ENCODE assay signal across 26 cellular contexts in genomic region chr10:112363696-112364688, GRCh38. TPM values are rescaled to one million over a fixed set of nuclear protein-coding genes. Genes with fewer than 3 reads are reported as not detected.
DNase-seq lines count a peak whose midpoint lies in the region; ATAC-seq and TF ChIP-seq lines count a peak whose summit lies in the region.
"Had no signal": no experiment of that assay in that cellular context is flagged by ENCODE, and none has a peak within 500 bp of the region (broad histone marks: within the 10 kb centered on the region; RNA-seq: fewer than 3 reads in every experiment).

No MANE protein-coding gene starts in this region.

- H3K9me3 ChIP-seq in heart right ventricle, result no peaks in the 10 kb centered on the region
- no peaks in the 10 kb centered on the region for H3K9me3 ChIP-seq in breast epithelium
- no peaks in the 10 kb centered on the region for H3K9me3 ChIP-seq in lower lobe of right lung
- H3K9me3 ChIP-seq in upper lobe of left lung, result no peaks in the 10 kb centered on the region
- H3K9me3 ChIP-seq: esophagus muscularis mucosa, sigmoid colon, SJCRH30 had no signal

- peak overlapping the region in 6 of 10 donors; percentile 2 to 88 (median 80) for H3K27ac ChIP-seq in heart right ventricle
- peak overlapping the region; percentile 43 to 77 for H3K27ac ChIP-seq in breast epithelium
- H3K27ac ChIP-seq in lower lobe of right lung, result peak overlapping the region; percentile 88
- peak overlapping the region; percentile 62 to 84 (median 78) for H3K27ac ChIP-seq in upper lobe of left lung
- H3K27ac ChIP-seq: dorsolateral prefrontal cortex, esophagus muscularis mucosa, sigmoid colon, SJCRH30, WERI-Rb-1 had no signal

- no peak overlapping the region for H3K4me3 ChIP-seq in heart right ventricle
- H3K4me3 ChIP-seq in breast epithelium, result no peak overlapping the region
- no peak overlapping the region for H3K4me3 ChIP-seq in lower lobe of right lung
- no peak overlapping the region for H3K4me3 ChIP-seq in upper lobe of left lung
- H3K4me3 ChIP-seq: dorsolateral prefrontal cortex, esophagus muscularis mucosa, sigmoid colon, SJCRH30 had no signal

- TF ChIP-seq POLR2A in breast epithelium (IDR thresholded peaks at IDR 0.05) (no peak), upper lobe of left lung (IDR thresholded peaks at IDR 0.05) (no peak)

- no peak for TF ChIP-seq CTCF in heart right ventricle (IDR thresholded peaks at IDR 0.05)
- no peak for TF ChIP-seq CTCF in breast epithelium (IDR thresholded peaks at IDR 0.05)
- TF ChIP-seq CTCF in lower lobe of right lung (IDR thresholded peaks at IDR 0.05), result no peak
- no peak for TF ChIP-seq CTCF in upper lobe of left lung (IDR thresholded peaks at IDR 0.05)

- intact Hi-C loops in heart right ventricle (cut with DNase I), result no loop called here
- intact Hi-C loops in left cardiac atrium (cut with DNase I), result no loop called here
- intact Hi-C loops in breast epithelium (cut with DNase I; ENCODE audit: low total_unique reads), result no loop called here
- intact Hi-C loops in lower lobe of right lung (cut with DNase I), result no loop called here

- H3K4me1 ChIP-seq in heart right ventricle, result peaks cover 22 to 52% (median 38%) of the 10 kb centered on the region in 9 donors
- H3K4me1 ChIP-seq in breast epithelium, result peaks cover 7 to 10% of the 10 kb centered on the region in 2 donors
- peaks cover 43% of the 10 kb centered on the region for H3K4me1 ChIP-seq in lower lobe of right lung
- peaks cover 28 to 59% (median 35%) of the 10 kb centered on the region in 4 donors for H3K4me1 ChIP-seq in upper lobe of left lung
- H3K4me1 ChIP-seq: SJCRH30 had no signal

- no peak for ATAC-seq in heart right ventricle
- no peak for ATAC-seq in left cardiac atrium
- peak in 1 of 2 donors; percentile 47 for ATAC-seq in lower lobe of right lung
- ATAC-seq in upper lobe of left lung (ENCODE audit: low FRiP score in 2 of 2), result no peak
- no peak for ATAC-seq in HG03045 (IDR thresholded peaks at IDR 0.05; ENCODE audit: unreplicated experiment)

- WGBS in heart right ventricle, 2 donors, result 85 to 89% methylated on average over 22 of the region's 22 CpGs
- 82 to 86% methylated on average over 14 to 22 of the region's 22 CpGs for WGBS in upper lobe of left lung, 2 donors

- DNase-seq in heart right ventricle (no peak), left cardiac atrium (no peak), breast epithelium (ENCODE audit: low spot score in 2 of 2) (no peak), lower lobe of right lung (no peak), upper lobe of left lung (peak; percentile 20 to 59), amygdala (lab: John Stamatoyannopoulos, UW) (no peak)
- DNase-seq in activated naive CD4-positive, alpha-beta T cell (lab: John Stamatoyannopoulos, UW), result no peak
- DNase-seq: activated CD4-positive, alpha-beta T cell treated with anti-CD3 and anti-CD28 coated beads, Interleukin-2, amount 10 ng/mL, durations not matched to agents 24 days and 14 days; activated CD8-positive, alpha-beta memory T cell treated with anti-CD3 and anti-CD28 coated beads for 24 hours; activated effector memory CD4-positive, alpha-beta T cell treated with Interleukin-2 at 50 U/mL for 16 hours; activated naive CD8-positive, alpha-beta T cell treated with anti-CD3 and anti-CD28 coated beads for 36 hours; CD4-positive, CD25-positive, alpha-beta regulatory T cell; dorsolateral prefrontal cortex; foreskin fibroblast; IMR-90; naive B cell; NCI-H446; NCI-H774; nucleus accumbens; sigmoid colon; SJCRH30; stimulated activated CD4-positive, alpha-beta T cell treated with anti-CD3 and anti-CD28 coated beads, Interleukin-4, amount 100 ng/mL, for 24 hours; T-helper 9 cell; WERI-Rb-1 had no signal

- TF ChIP-seq EP300 in upper lobe of left lung (IDR thresholded peaks at IDR 0.05), result peak in 1 of 4 donors; percentile 64

- H3K27me3 ChIP-seq in heart right ventricle (no peaks in the 10 kb centered on the region), breast epithelium (no peaks in the 10 kb centered on the region), lower lobe of right lung (ENCODE audit: low read depth) (no peaks in the 10 kb centered on the region), upper lobe of left lung (no peaks in the 10 kb centered on the region)
- H3K27me3 ChIP-seq: dorsolateral prefrontal cortex, sigmoid colon had no signal

- no peaks in the 10 kb centered on the region for H3K36me3 ChIP-seq in heart right ventricle
- H3K36me3 ChIP-seq in breast epithelium, result no peaks in the 10 kb centered on the region
- no peaks in the 10 kb centered on the region for H3K36me3 ChIP-seq in lower lobe of right lung
- H3K36me3 ChIP-seq in upper lobe of left lung, result no peaks in the 10 kb centered on the region
- H3K36me3 ChIP-seq: esophagus muscularis mucosa, sigmoid colon, SJCRH30, WERI-Rb-1 had no signal

RNA-seq across cellular contexts. Expression of gene ACSL5, which starts 9.9 kb away (rescaled TPM):
- 10 to 100 TPM in 2 of 10 donors, 1 to 10 TPM in 8; 3.1 to 17.4 (median 5.9) TPM for total RNA-seq in heart right ventricle
- 1 to 10 TPM; 7.3 to 8.9 TPM for polyA plus RNA-seq in heart right ventricle
- 10 to 100 TPM; 10.5 to 14.4 TPM for total RNA-seq in left cardiac atrium
- 10 to 100 TPM; 13.3 to 31.8 (median 15.8) TPM for total RNA-seq in breast epithelium
- total RNA-seq in lower lobe of right lung, result 81.1 TPM
- 10 to 100 TPM; 33.2 to 73.0 (median 62.0) TPM for total RNA-seq in upper lobe of left lung

Comparison
In these comparisons a context has a peak if more than half of its experiments do, and no peak if none do; other contexts are left out.
1. DNase-seq: peak in upper lobe of left lung (2 of 2); none in heart right ventricle (0 of 2), left cardiac atrium (single experiment), breast epithelium (0 of 2), lower lobe of right lung (single experiment), activated naive CD4-positive, alpha-beta T cell (0 of 4) and amygdala (0 of 56).
2. Peak in every context shown above with its lines, with median percentiles within 50 percentile points of each other: H3K27ac ChIP-seq.